In genomic region chr7:75624134-75624832, GRCh38 we compare ENCODE assay signal across 10 cellular contexts.
DNase-seq lines count a peak whose midpoint lies in the region; ATAC-seq and TF ChIP-seq lines count a peak whose summit lies in the region.
"Had no signal": no experiment of that assay in that cellular context is flagged by ENCODE, and none has a peak within 500 bp of the region (broad histone marks: within the 10 kb centered on the region; RNA-seq: fewer than 3 reads in every experiment).

No MANE protein-coding gene starts in this region.

- TF ChIP-seq EP300 in suprapubic skin (IDR thresholded peaks at IDR 0.05), result no peak

- H3K36me3 ChIP-seq in neutrophil (peaks cover 11% of the 10 kb centered on the region), suprapubic skin (no peaks in the 10 kb centered on the region)

- TF ChIP-seq CTCF in fibroblast of the aortic adventitia (IDR thresholded peaks at IDR 0.05; ENCODE audit: insufficient read depth, low read length) (no peak), neutrophil (IDR thresholded peaks at IDR 0.05) (no peak), suprapubic skin (IDR thresholded peaks at IDR 0.05) (no peak)

- DNase-seq in CD1c-positive myeloid dendritic cell (ENCODE audit: extremely low spot score) (peak; percentile 95), fibroblast of the aortic adventitia (ENCODE audit: low read depth) (peak; percentile 78), suprapubic skin (ENCODE audit: low spot score in 2 of 2) (no peak)
- no peak for DNase-seq in stimulated activated CD4-positive, alpha-beta T cell treated with anti-CD3 and anti-CD28 coated beads, Interleukin-15, amount 100 ng/mL, for 24 hours
- DNase-seq: DND-41; effector memory CD8-positive, alpha-beta T cell had no signal

- H3K9me3 ChIP-seq in neutrophil (no peaks in the 10 kb centered on the region), suprapubic skin (no peaks in the 10 kb centered on the region)

- peak overlapping the region; percentile 94 for H3K27ac ChIP-seq in neutrophil
- no peak overlapping the region for H3K27ac ChIP-seq in suprapubic skin

- TF ChIP-seq POLR2A in suprapubic skin (IDR thresholded peaks at IDR 0.05), result no peak

- H3K4me3 ChIP-seq in fibroblast of the aortic adventitia (ENCODE audit: low read depth, low read length) (no peak overlapping the region), neutrophil (ENCODE audit: low read depth in 1 of 2, low read length in 1 of 2) (peak overlapping the region; percentile 55 to 57), suprapubic skin (no peak overlapping the region)

- ATAC-seq in HG02610 (IDR thresholded peaks at IDR 0.05; ENCODE audit: unreplicated experiment) (no peak), SK-N-SH treated with all-trans-retinoic acid at 6 μM for 48 hours (no peak)
- ATAC-seq: effector memory CD8-positive, alpha-beta T cell had no signal

- no peaks in the 10 kb centered on the region for H3K27me3 ChIP-seq in neutrophil
- no peaks in the 10 kb centered on the region for H3K27me3 ChIP-seq in suprapubic skin

- H3K4me1 ChIP-seq in neutrophil (ENCODE audit: control insufficient read depth in 1 of 2, insufficient read depth in 1 of 2, low read depth in 1 of 2, low read length in 1 of 2) (peaks cover 88 to 96% of the 10 kb centered on the region in 2 experiments), suprapubic skin (peaks cover 12% of the 10 kb centered on the region)

- 78% methylated on average over 13 of the region's 13 CpGs for WGBS in suprapubic skin

TF ChIP-seq in PFSK-1, 5 proteins besides CTCF, POLR2A, EP300 and RAD21:
- TF ChIP-seq FOXP2 (optimal IDR thresholded peaks at IDR 0.05; ENCODE audit: borderline replicate concordance, extremely low read depth, extremely low read length, insufficient read depth), result no peak
- TF ChIP-seq POLR2AphosphoS5 (IDR thresholded peaks at IDR 0.05; ENCODE audit: low read depth, low read length), result peak; percentile 36; the same call in 1 of the 2 replicates
TF ChIP-seq in PFSK-1: peak in this region for 1.

TF ChIP-seq in SK-N-SH treated with all-trans-retinoic acid at 6 μM for 48 hours, 23 proteins besides CTCF, POLR2A, EP300 and RAD21:
- TF ChIP-seq CSDC2 (CRISPR knock-in tag; IDR thresholded peaks at IDR 0.05), result no peak
- no peak for TF ChIP-seq ZFP3 (CRISPR knock-in tag; IDR thresholded peaks at IDR 0.05)
- TF ChIP-seq SNAI2 (CRISPR knock-in tag; IDR thresholded peaks at IDR 0.05), result no peak
- TF ChIP-seq ZFP30 (CRISPR knock-in tag; IDR thresholded peaks at IDR 0.05), result no peak
- no peak for TF ChIP-seq OSR1 (CRISPR knock-in tag; IDR thresholded peaks at IDR 0.05)
- TF ChIP-seq GLIS3 (CRISPR knock-in tag; IDR thresholded peaks at IDR 0.05), result no peak
- no peak for TF ChIP-seq ZNF70 (CRISPR knock-in tag; IDR thresholded peaks at IDR 0.05)
- TF ChIP-seq TCF4 (CRISPR knock-in tag; IDR thresholded peaks at IDR 0.05; ENCODE audit: borderline replicate concordance), result no peak
- TF ChIP-seq TSHZ2 (CRISPR knock-in tag; IDR thresholded peaks at IDR 0.05), result no peak
- TF ChIP-seq PPARA (CRISPR knock-in tag; IDR thresholded peaks at IDR 0.05; ENCODE audit: borderline replicate concordance), result no peak
- no peak for TF ChIP-seq PATZ1 (CRISPR knock-in tag; IDR thresholded peaks at IDR 0.05; ENCODE audit: borderline replicate concordance)
- TF ChIP-seq RARB (CRISPR knock-in tag; IDR thresholded peaks at IDR 0.05), result no peak

Comparison
In these comparisons a context has a peak if more than half of its experiments do, and no peak if none do; other contexts are left out.
1. DNase-seq: peak in CD1c-positive myeloid dendritic cell (single experiment) and fibroblast of the aortic adventitia (single experiment); none in stimulated activated CD4-positive, alpha-beta T cell treated with anti-CD3 and anti-CD28 coated beads, Interleukin-15, amount 100 ng/mL, for 24 hours (single experiment) and suprapubic skin (0 of 2).
2. H3K4me3 ChIP-seq: peak in neutrophil (2 of 2); none in fibroblast of the aortic adventitia (single experiment) and suprapubic skin (single experiment).